ENCODE assay signal across 22 cellular contexts in genomic region chr20:63917811-63918210, GRCh38. TPM values are rescaled to one million over a fixed set of nuclear protein-coding genes. Genes with fewer than 3 reads are reported as not detected.
A peak's percentile ranks its signal among the peaks of the same experiment; 100 is the strongest.
DNase-seq lines count a peak whose midpoint lies in the region; ATAC-seq, FAIRE-seq and TF ChIP-seq lines count a peak whose summit lies in the region.
"Had no signal": no experiment of that assay in that cellular context is flagged by ENCODE, and none has a peak within 500 bp of the region (broad histone marks: within the 10 kb centered on the region; RNA-seq: fewer than 3 reads in every experiment).

No MANE protein-coding gene starts in this region.

- H4K20me1 ChIP-seq in osteoblast (ENCODE audit: insufficient read depth, low read length) = peaks cover 42% of the 10 kb centered on the region

- no peak overlapping the region for H3K4me2 ChIP-seq in osteoblast (ENCODE audit: insufficient read depth, low read length)

- peak overlapping the region; percentile 19 for H3K27ac Mint-ChIP-seq in activated CD4-positive, alpha-beta T cell treated with anti-CD3 and anti-CD28 coated beads for 36 hours
- H3K27ac Mint-ChIP-seq: activated CD4-positive, alpha-beta memory T cell treated with anti-CD3 and anti-CD28 coated beads, Interleukin-2, amount 10 ng/mL, durations not matched to agents 7 days and 5 days had no signal

- peak; percentile 76 for FAIRE-seq in HTR-8/SVneo (lab: Jason Lieb, UNC)

- H3K36me3 ChIP-seq in osteoblast (ENCODE audit: insufficient read depth, low read length) = peaks cover 5% of the 10 kb centered on the region

- no peaks in the 10 kb centered on the region for H3K27me3 Mint-ChIP-seq in activated CD4-positive, alpha-beta T cell treated with anti-CD3 and anti-CD28 coated beads for 36 hours
- H3K27me3 Mint-ChIP-seq: activated CD4-positive, alpha-beta memory T cell treated with anti-CD3 and anti-CD28 coated beads, Interleukin-2, amount 10 ng/mL, durations not matched to agents 7 days and 5 days; central memory CD8-positive, alpha-beta T cell; T-cell had no signal

- no peak for DNase-seq in activated CD4-positive, alpha-beta T cell treated with anti-CD3 and anti-CD28 coated beads for 36 hours
- no peak for DNase-seq in activated CD4-positive, alpha-beta T cell treated with anti-CD3 and anti-CD28 coated beads, Interleukin-2, amount 50 U/mL, for 1 hour
- DNase-seq in HTR-8/SVneo (ENCODE audit: insufficient read length, low spot score) = no peak
- DNase-seq in osteoblast (ENCODE audit: insufficient read length, low spot score, missing footprints) = peak; percentile 38
- DNase-seq in substantia nigra (lab: John Stamatoyannopoulos, UW) = no peak
- no peak for DNase-seq in NCI-H2227 treated with DMSO at 0.1 percent for 48 hours (lab: John Stamatoyannopoulos, UW)
- DNase-seq in GM03348 (ENCODE audit: low spot score) = no peak
- DNase-seq: activated CD4-positive, alpha-beta memory T cell treated with anti-CD3 and anti-CD28 coated beads, Interleukin-2, amount 10 ng/mL, durations not matched to agents 7 days and 5 days; activated T-cell treated with anti-CD3 and anti-CD28 coated beads, Interleukin-2, amount 50 U/mL, for 48 hours; effector CD8-positive, alpha-beta T cell; NCI-H187; SHP77 treated with DMSO at 0.1 percent for 48 hours; stimulated activated CD4-positive, alpha-beta T cell treated with anti-CD3 and anti-CD28 coated beads, Interleukin-4, amount 100 ng/mL, for 24 hours; T-cell had no signal

- H3K9me3 ChIP-seq in osteoblast (ENCODE audit: low read depth, low read length) = no peaks in the 10 kb centered on the region
- H3K9me3 ChIP-seq: thoracic aorta had no signal

- H3K4me1 ChIP-seq in osteoblast (ENCODE audit: insufficient read depth, low read length) = no peaks in the 10 kb centered on the region

- H3K4me3 Mint-ChIP-seq in activated CD4-positive, alpha-beta T cell treated with anti-CD3 and anti-CD28 coated beads for 36 hours = no peak overlapping the region
- H3K4me3 Mint-ChIP-seq: activated CD4-positive, alpha-beta memory T cell treated with anti-CD3 and anti-CD28 coated beads, Interleukin-2, amount 10 ng/mL, durations not matched to agents 7 days and 5 days; CD14-positive monocyte; central memory CD8-positive, alpha-beta T cell; T-cell had no signal

- POLR2A ChIA-PET in activated CD4-positive, alpha-beta T cell treated with anti-CD3 and anti-CD28 coated beads for 36 hours (lab: Charles Lee) = no interaction called here

- H3K27me3 ChIP-seq in osteoblast (ENCODE audit: insufficient read depth, low read length) = no peaks in the 10 kb centered on the region

- intact Hi-C loops in activated CD4-positive, alpha-beta T cell treated with anti-CD3 and anti-CD28 coated beads for 36 hours (cut with DNase I, micrococcal nuclease) = no loop called here

- CTCF ChIA-PET in activated CD4-positive, alpha-beta T cell treated with anti-CD3 and anti-CD28 coated beads for 36 hours (lab: Charles Lee) = interaction anchor here (0.7 to 1.5 kb wide), 5 partner anchors 15 to 220 kb away, joined by 3 to 6 read pairs (median 4); partner anchors contain the start of gene DNAJC5

- H3K4me3 ChIP-seq in osteoblast (ENCODE audit: insufficient read depth, low read length) = no peak overlapping the region
- H3K4me3 ChIP-seq: skin epidermis, thoracic aorta had no signal

- TF ChIP-seq CTCF in osteoblast (IDR thresholded peaks at IDR 0.05; ENCODE audit: extremely low read depth, low read depth, low read length) = no peak

- ATAC-seq in activated CD4-positive, alpha-beta T cell treated with anti-CD3 and anti-CD28 coated beads for 36 hours = no peak
- ATAC-seq in esophagus mucosa = peak; percentile 10
- ATAC-seq: T-cell had no signal

- no peaks in the 10 kb centered on the region for H3K9me3 Mint-ChIP-seq in activated CD4-positive, alpha-beta T cell treated with anti-CD3 and anti-CD28 coated beads for 36 hours (ENCODE audit: low read depth)
- H3K9me3 Mint-ChIP-seq: central memory CD8-positive, alpha-beta T cell had no signal

- H2AFZ ChIP-seq in osteoblast (ENCODE audit: low read length) = no peak overlapping the region

- peaks cover 27% of the 10 kb centered on the region for H3K36me3 Mint-ChIP-seq in activated CD4-positive, alpha-beta T cell treated with anti-CD3 and anti-CD28 coated beads for 36 hours (ENCODE audit: low read depth)

- H3K4me1 Mint-ChIP-seq in activated CD4-positive, alpha-beta T cell treated with anti-CD3 and anti-CD28 coated beads for 36 hours = peaks cover 14% of the 10 kb centered on the region

- no peak overlapping the region for H3K27ac ChIP-seq in osteoblast (ENCODE audit: low read depth, low read length)
- H3K27ac ChIP-seq in substantia nigra (ENCODE audit: low read depth, low read length, poor library complexity, severe bottlenecking) = no peak overlapping the region
- H3K27ac ChIP-seq: 22Rv1, skin epidermis, thoracic aorta had no signal

- peaks cover 90% of the 10 kb centered on the region for H3K79me2 ChIP-seq in osteoblast (ENCODE audit: insufficient read depth, low read length)

RNA-seq across cellular contexts. Expression of gene DNAJC5, which starts 22.9 kb away (rescaled TPM):
- total RNA-seq in activated CD4-positive, alpha-beta T cell treated with anti-CD3 and anti-CD28 coated beads for 36 hours = 10 to 100 TPM; 30.1 to 34.3 TPM
- total RNA-seq in esophagus mucosa = 64.8 TPM
- 41.5 and 53.9 TPM in 2 replicates for total RNA-seq in osteoblast

RNA-seq across cellular contexts. Expression of gene UCKL1, which starts 38.4 kb away (rescaled TPM):
- 10 to 100 TPM; 28.3 to 32.2 TPM for total RNA-seq in activated CD4-positive, alpha-beta T cell treated with anti-CD3 and anti-CD28 coated beads for 36 hours
- total RNA-seq in esophagus mucosa = 25.1 TPM
- total RNA-seq in osteoblast = 21.0 and 23.9 TPM in 2 replicates

RNA-seq across cellular contexts. Expression of gene ZNF512B, which starts 51.9 kb away (rescaled TPM):
- total RNA-seq in activated CD4-positive, alpha-beta T cell treated with anti-CD3 and anti-CD28 coated beads for 36 hours = 10 to 100 TPM; 12.6 to 13.1 TPM
- 13.9 TPM for total RNA-seq in esophagus mucosa
- 12.1 and 14.5 TPM in 2 replicates for total RNA-seq in osteoblast

RNA-seq across cellular contexts. Expression of gene TPD52L2, which starts 52.7 kb away (rescaled TPM):
- total RNA-seq in activated CD4-positive, alpha-beta T cell treated with anti-CD3 and anti-CD28 coated beads for 36 hours = 10 to 100 TPM; 54.0 to 56.3 TPM
- total RNA-seq in esophagus mucosa = 90.6 TPM
- total RNA-seq in osteoblast = 99.6 and 115 TPM in 2 replicates

RNA-seq across cellular contexts. Expression of gene ABHD16B, which starts 56.5 kb away (rescaled TPM):
- under 1 TPM; 0.11 to 0.16 TPM for total RNA-seq in activated CD4-positive, alpha-beta T cell treated with anti-CD3 and anti-CD28 coated beads for 36 hours
- not detected for total RNA-seq in esophagus mucosa
- total RNA-seq in osteoblast = not detected in 2 replicates
- total RNA-seq: activated CD4-positive, alpha-beta memory T cell treated with anti-CD3 and anti-CD28 coated beads, Interleukin-2, amount 10 ng/mL, durations not matched to agents 7 days and 5 days; liver; posterior vena cava; T-cell; thoracic aorta had no signal
